ENCODE assay signal across 1 cellular context in genomic region chrX:132272826-132273225, GRCh38.
TF ChIP-seq lines count a peak whose summit lies in the region.

No MANE protein-coding gene starts in this region.

TF ChIP-seq in IMR-90, 13 proteins besides CTCF, POLR2A, EP300 and RAD21:
- no peak for TF ChIP-seq BHLHE40 (IDR thresholded peaks at IDR 0.05; ENCODE audit: low read depth, low read length)
- no peak for TF ChIP-seq RCOR1 (IDR thresholded peaks at IDR 0.05; ENCODE audit: insufficient replicate concordance, low read length)
